In the genomic region with DNA sequence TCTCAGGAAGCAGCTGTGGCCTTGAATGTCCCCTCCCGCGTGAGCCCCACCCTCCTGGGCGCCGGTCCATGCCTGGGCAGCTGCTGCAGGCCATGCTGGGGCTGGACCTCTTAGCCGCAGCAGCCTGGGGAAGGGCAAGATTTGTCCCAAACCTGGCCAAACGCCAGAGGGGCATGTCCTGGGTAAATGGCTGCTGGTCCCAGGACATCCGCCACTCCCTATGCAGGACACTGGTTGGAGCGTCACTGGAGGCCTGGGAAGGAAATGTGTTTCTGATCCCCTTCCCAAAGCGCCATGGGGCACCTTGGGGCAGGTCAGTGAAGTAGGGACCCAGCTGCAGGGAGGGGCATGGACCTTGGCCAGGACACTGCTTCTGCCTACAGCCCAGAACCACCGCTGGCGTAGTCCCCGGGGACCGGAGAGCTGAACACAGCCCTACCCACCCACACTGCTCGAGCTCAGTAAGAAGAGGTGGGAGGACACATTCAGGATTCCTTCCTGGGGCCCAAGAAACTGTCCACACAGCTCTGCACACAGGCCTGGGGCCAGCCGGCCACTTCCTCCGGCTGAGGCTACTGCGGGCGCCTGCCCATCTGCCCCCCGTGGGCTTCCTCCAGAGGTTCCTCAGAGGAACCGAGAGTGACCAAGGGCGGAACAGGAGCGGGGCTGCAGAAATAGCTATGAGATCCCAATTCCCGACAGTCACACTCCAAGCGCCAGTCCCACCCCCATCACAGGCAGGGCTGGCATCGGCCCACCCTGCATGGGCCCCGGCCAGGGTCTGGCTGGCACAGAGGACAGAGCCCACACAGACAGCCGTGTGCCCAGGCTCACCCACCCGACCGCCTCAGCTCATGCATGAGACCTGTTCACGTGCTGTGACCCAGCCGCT, we compare ENCODE assay signal across 17 cellular contexts. TPM values are rescaled to one million over a fixed set of nuclear protein-coding genes. Genes with fewer than 3 reads are reported as not detected.
DNase-seq lines count a peak whose midpoint lies in the region; ATAC-seq, FAIRE-seq and TF ChIP-seq lines count a peak whose summit lies in the region.
"Had no signal": no experiment of that assay in that cellular context is flagged by ENCODE, and none has a peak within 500 bp of the region (broad histone marks: within the 10 kb centered on the region; RNA-seq: fewer than 3 reads in every experiment).

No MANE protein-coding gene starts in this region.

- POLR2A ChIA-PET in activated CD8-positive, alpha-beta T cell treated with anti-CD3 and anti-CD28 coated beads for 36 hours (lab: Charles Lee) = interaction anchor here (0.7 to 1.5 kb wide), 3 partner anchors 11 to 25 kb away, joined by 3 read pairs; a partner anchor contains a TSS

- H3K4me3 ChIP-seq in uterus = no peak overlapping the region

- DNase-seq in NCI-H1092 treated with DMSO at 0.1 percent for 48 hours (lab: John Stamatoyannopoulos, UW) (peak; percentile 64), NCI-H1092 (lab: John Stamatoyannopoulos, UW) (no peak), frontal cortex (ENCODE audit: low spot score in 2 of 2) (peak; percentile 48 to 63), mucosa of gallbladder (ENCODE audit: low spot score) (peak; percentile 44), uterus (peak; percentile 42), hippocampal formation (lab: John Stamatoyannopoulos, UW) (no peak), glutamatergic neuron (no peak)
- no peak for DNase-seq in activated CD8-positive, alpha-beta T cell treated with anti-CD3 and anti-CD28 coated beads for 36 hours
- DNase-seq: activated B cell treated with CpG ODN at 0.5 μM for 24 hours; activated T-cell treated with anti-CD3 and anti-CD28 coated beads for 4 hours; NCI-H446; SHP77; stimulated activated CD4-positive, alpha-beta T cell treated with anti-CD3 and anti-CD28 coated beads, Interleukin-2, amount 100 ng/mL, for 24 hours; stimulated activated naive CD4-positive, alpha-beta T cell had no signal

- CTCF ChIA-PET in activated CD8-positive, alpha-beta T cell treated with anti-CD3 and anti-CD28 coated beads for 36 hours (lab: Charles Lee) = interaction anchor here (1.5 kb wide), 2 partner anchors 17 to 52 kb away, joined by 3 to 5 read pairs; a partner anchor contains a TSS

- no peaks in the 10 kb centered on the region for H3K9me3 ChIP-seq in uterus
- H3K9me3 ChIP-seq: neutrophil had no signal

- no peak for FAIRE-seq in frontal cortex (lab: Jason Lieb, UNC)

- H3K27ac ChIP-seq in uterus = no peak overlapping the region
- H3K27ac ChIP-seq: 22Rv1, epithelial cell of prostate, neutrophil had no signal

- peaks cover 5% of the 10 kb centered on the region for H3K9me3 Mint-ChIP-seq in glutamatergic neuron (ENCODE audit: unreplicated experiment)
- H3K9me3 Mint-ChIP-seq in activated CD8-positive, alpha-beta T cell treated with anti-CD3 and anti-CD28 coated beads for 36 hours = no peaks in the 10 kb centered on the region
- H3K9me3 Mint-ChIP-seq: activated B cell treated with CpG ODN at 0.5 μM for 24 hours had no signal

- no peaks in the 10 kb centered on the region for H3K36me3 ChIP-seq in uterus
- H3K36me3 ChIP-seq: neutrophil had no signal

- H3K27me3 ChIP-seq in uterus = no peaks in the 10 kb centered on the region

- H3K4me3 Mint-ChIP-seq in glutamatergic neuron (ENCODE audit: unreplicated experiment) = no peak overlapping the region
- H3K4me3 Mint-ChIP-seq in activated CD8-positive, alpha-beta T cell treated with anti-CD3 and anti-CD28 coated beads for 36 hours = no peak overlapping the region
- H3K4me3 Mint-ChIP-seq: activated B cell treated with CpG ODN at 0.5 μM for 24 hours had no signal

- H3K27ac Mint-ChIP-seq in glutamatergic neuron (ENCODE audit: unreplicated experiment) = no peak overlapping the region
- H3K27ac Mint-ChIP-seq in activated CD8-positive, alpha-beta T cell treated with anti-CD3 and anti-CD28 coated beads for 36 hours = no peak overlapping the region
- H3K27ac Mint-ChIP-seq: activated B cell treated with CpG ODN at 0.5 μM for 24 hours had no signal

- no peak for TF ChIP-seq POLR2A in uterus (IDR thresholded peaks at IDR 0.05)

- ATAC-seq in activated CD8-positive, alpha-beta T cell treated with anti-CD3 and anti-CD28 coated beads for 36 hours = no peak

- H3K4me1 ChIP-seq in uterus = peaks cover 0 to 13% of the 10 kb centered on the region in 2 donors

- H3K4me1 Mint-ChIP-seq in glutamatergic neuron (ENCODE audit: low read depth, unreplicated experiment) = peaks cover 16% of the 10 kb centered on the region
- peaks cover 8% of the 10 kb centered on the region for H3K4me1 Mint-ChIP-seq in activated CD8-positive, alpha-beta T cell treated with anti-CD3 and anti-CD28 coated beads for 36 hours (ENCODE audit: low read depth)

- H3K27me3 Mint-ChIP-seq in glutamatergic neuron (ENCODE audit: unreplicated experiment) = peaks cover 4% of the 10 kb centered on the region
- H3K27me3 Mint-ChIP-seq in activated CD8-positive, alpha-beta T cell treated with anti-CD3 and anti-CD28 coated beads for 36 hours = peaks cover 4% of the 10 kb centered on the region

- no peak for TF ChIP-seq CTCF in uterus (IDR thresholded peaks at IDR 0.05)
- TF ChIP-seq CTCF in glutamatergic neuron (IDR thresholded peaks at IDR 0.05; ENCODE audit: partially characterized antibody, unreplicated experiment) = no peak
- no peak for TF ChIP-seq CTCF in activated CD8-positive, alpha-beta T cell treated with anti-CD3 and anti-CD28 coated beads for 36 hours (IDR thresholded peaks at IDR 0.05)

- intact Hi-C loops in uterus (cut with DNase I; ENCODE audit: low total_unique reads) = no loop called here
- intact Hi-C loops in activated CD8-positive, alpha-beta T cell treated with anti-CD3 and anti-CD28 coated beads for 36 hours (cut with micrococcal nuclease) = no loop called here

- H3K36me3 Mint-ChIP-seq in glutamatergic neuron (ENCODE audit: unreplicated experiment) = no peaks in the 10 kb centered on the region
- H3K36me3 Mint-ChIP-seq in activated CD8-positive, alpha-beta T cell treated with anti-CD3 and anti-CD28 coated beads for 36 hours (ENCODE audit: low read depth) = no peaks in the 10 kb centered on the region

RNA-seq across cellular contexts. Expression of a gene that starts 10.8 kb away (rescaled TPM):
- total RNA-seq in frontal cortex (24.9 TPM), mucosa of gallbladder (18.5 TPM), uterus (10 to 100 TPM in 2 of 4 donors, 1 to 10 TPM in 2; 2.6 to 23.7 (median 8.2) TPM), glutamatergic neuron (ENCODE audit: unreplicated experiment) (53.0 TPM)
- total RNA-seq in activated CD8-positive, alpha-beta T cell treated with anti-CD3 and anti-CD28 coated beads for 36 hours = 1 to 10 TPM; 1.7 to 1.8 TPM

RNA-seq across cellular contexts. Expression of a gene that starts 36.3 kb away (rescaled TPM):
- 9.0 TPM for total RNA-seq in frontal cortex
- total RNA-seq in mucosa of gallbladder = 20.6 TPM
- total RNA-seq in uterus = 10 to 100 TPM in 1 of 4 donors, 1 to 10 TPM in 3; 1.0 to 11.1 (median 4.8) TPM
- total RNA-seq in glutamatergic neuron (ENCODE audit: unreplicated experiment) = 47.5 TPM
- 10 to 100 TPM; 55.8 to 57.8 TPM for total RNA-seq in activated CD8-positive, alpha-beta T cell treated with anti-CD3 and anti-CD28 coated beads for 36 hours

RNA-seq across cellular contexts. Expression of a gene that starts 52.1 kb away (rescaled TPM):
- total RNA-seq in frontal cortex (35.9 TPM), mucosa of gallbladder (24.2 TPM), uterus (10 to 100 TPM in 2 of 4 donors, 1 to 10 TPM in 2; 4.7 to 44.8 (median 23.7) TPM), glutamatergic neuron (ENCODE audit: unreplicated experiment) (34.5 TPM)
- total RNA-seq in activated CD8-positive, alpha-beta T cell treated with anti-CD3 and anti-CD28 coated beads for 36 hours = 10 to 100 TPM; 39.7 to 40.4 TPM

RNA-seq across cellular contexts. Expression of a gene that starts 52.9 kb away (rescaled TPM):
- total RNA-seq in frontal cortex (not detected), mucosa of gallbladder (0.49 TPM), uterus (not detected), glutamatergic neuron (ENCODE audit: unreplicated experiment) (not detected)
- not detected for total RNA-seq in activated CD8-positive, alpha-beta T cell treated with anti-CD3 and anti-CD28 coated beads for 36 hours
- total RNA-seq: activated B cell treated with CpG ODN at 0.5 μM for 24 hours had no signal

Comparison
In these comparisons a context has a peak if more than half of its experiments do, and no peak if none do; other contexts are left out.
1. DNase-seq: peak in NCI-H1092 treated with DMSO at 0.1 percent for 48 hours (single experiment), frontal cortex (2 of 2), mucosa of gallbladder (single experiment) and uterus (2 of 2); none in NCI-H1092 (single experiment), hippocampal formation (0 of 2), glutamatergic neuron (single experiment) and activated CD8-positive, alpha-beta T cell treated with anti-CD3 and anti-CD28 coated beads for 36 hours (single experiment).